In the genomic region with DNA sequence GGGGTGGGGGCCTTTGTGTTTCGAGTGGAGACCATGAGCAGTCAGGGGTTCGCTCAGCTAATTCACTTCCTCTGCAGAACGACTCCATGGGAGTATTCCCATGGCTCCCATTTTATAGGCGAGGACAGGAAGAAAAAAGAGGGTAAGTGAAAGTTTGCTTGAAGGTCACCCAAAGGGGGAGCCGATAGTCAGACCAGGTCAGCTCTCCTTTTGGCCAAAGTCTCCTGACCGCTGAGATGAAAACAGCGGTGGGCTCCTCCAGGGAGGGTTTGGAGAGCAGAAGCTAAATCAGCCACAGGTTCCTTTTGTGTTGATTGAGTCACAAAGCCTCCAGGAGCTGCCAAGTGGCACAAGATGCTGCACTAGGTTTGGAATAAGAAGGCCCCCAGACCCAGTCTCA, we compare ENCODE assay signal across 20 cellular contexts. TPM values are rescaled to one million over a fixed set of nuclear protein-coding genes. Genes with fewer than 3 reads are reported as not detected.
A peak's percentile ranks its signal among the peaks of the same experiment; 100 is the strongest.
DNase-seq lines count a peak whose midpoint lies in the region; ATAC-seq and TF ChIP-seq lines count a peak whose summit lies in the region.
"Had no signal": no experiment of that assay in that cellular context is flagged by ENCODE, and none has a peak within 500 bp of the region (broad histone marks: within the 10 kb centered on the region; RNA-seq: fewer than 3 reads in every experiment).

No MANE protein-coding gene starts in this region.

- DNase-seq in GM20000 (ENCODE audit: low spot score): peak; percentile 38
- DNase-seq in OCI-M1 (lab: John Stamatoyannopoulos, UW): peak; percentile 83
- DNase-seq in heart left ventricle: no peak
- no peak for DNase-seq in mucosa of descending colon
- no peak for DNase-seq in thyroid gland
- DNase-seq: C1 segment of cervical spinal cord; effector CD4-positive, alpha-beta T cell; EL; foreskin keratinocyte; GOT3; kidney glomerular epithelial cell; NCI-H1417; stimulated activated naive CD8-positive, alpha-beta T cell treated with anti-CD3 and anti-CD28 coated beads, Interleukin-15, amount 100 ng/mL, for 72 hours had no signal

- TF ChIP-seq CTCF in GM20000 (IDR thresholded peaks at IDR 0.05; ENCODE audit: extremely low read depth, missing control alignments) (no peak), heart left ventricle (IDR thresholded peaks at IDR 0.05) (no peak), mucosa of descending colon (IDR thresholded peaks at IDR 0.05) (no peak), thyroid gland (IDR thresholded peaks at IDR 0.05) (no peak)

- ATAC-seq in heart left ventricle (peak in 3 of 4 donors; percentile 7 to 32 (median 19)), mucosa of descending colon (peak; percentile 15), GM18498 (IDR thresholded peaks at IDR 0.05; ENCODE audit: unreplicated experiment) (no peak), HG02623 (IDR thresholded peaks at IDR 0.05; ENCODE audit: unreplicated experiment) (no peak)
- ATAC-seq: foreskin keratinocyte; stimulated activated naive CD8-positive, alpha-beta T cell treated with anti-CD3 and anti-CD28 coated beads, Interleukin-15, amount 100 ng/mL, for 72 hours had no signal

- TF ChIP-seq POLR2A in heart left ventricle (IDR thresholded peaks at IDR 0.05) (no peak), thyroid gland (IDR thresholded peaks at IDR 0.05) (no peak)

- H3K4me3 ChIP-seq in heart left ventricle (no peak overlapping the region), mucosa of descending colon (no peak overlapping the region), thyroid gland (replicated peaks in 1 of 3) (no peak overlapping the region)

- intact Hi-C loops in heart left ventricle (cut with DNase I): no loop called here
- intact Hi-C loops in mucosa of descending colon (cut with DNase I, micrococcal nuclease): no loop called here
- intact Hi-C loops in thyroid gland (cut with DNase I): loop anchor here (10.0 kb wide), 1 partner anchor 103 kb away; no protein-coding TSS in a partner anchor

- H3K4me1 ChIP-seq in heart left ventricle (peaks cover 0 to 31% (median 17%) of the 10 kb centered on the region in 12 donors), mucosa of descending colon (ENCODE audit: low read depth) (peaks cover 2% of the 10 kb centered on the region), thyroid gland (peaks cover 5 to 7% of the 10 kb centered on the region in 2 donors)
- H3K4me1 ChIP-seq: foreskin keratinocyte had no signal

- H3K9me3 ChIP-seq in heart left ventricle (peaks cover 0 to 33% (median 18%) of the 10 kb centered on the region in 12 donors), mucosa of descending colon (peaks cover 14% of the 10 kb centered on the region), thyroid gland (no peaks in the 10 kb centered on the region)
- H3K9me3 ChIP-seq: neutrophil had no signal

- H3K36me3 ChIP-seq in heart left ventricle (no peaks in the 10 kb centered on the region), mucosa of descending colon (ENCODE audit: low read depth) (no peaks in the 10 kb centered on the region), thyroid gland (no peaks in the 10 kb centered on the region)
- H3K36me3 ChIP-seq: neutrophil had no signal

- H3K27ac ChIP-seq in heart left ventricle (peak overlapping the region in 8 of 12 donors; percentile 13 to 74 (median 51)), thyroid gland (no peak overlapping the region)
- H3K27ac ChIP-seq: foreskin keratinocyte, neutrophil, RWPE1 had no signal

- WGBS in heart left ventricle, 4 donors: 21 to 31% (median 24%) methylated on average over 6 to 7 of the region's 7 CpGs
- 36 to 38% methylated on average over 7 of the region's 7 CpGs for WGBS in thyroid gland, 2 donors

- no peaks in the 10 kb centered on the region for H3K27me3 ChIP-seq in heart left ventricle
- no peaks in the 10 kb centered on the region for H3K27me3 ChIP-seq in thyroid gland
- H3K27me3 ChIP-seq: neutrophil had no signal

RNA-seq across cellular contexts. Expression of a gene that starts 34.1 kb away (rescaled TPM):
- total RNA-seq in heart left ventricle (not detected), mucosa of descending colon (not detected), thyroid gland (not detected)
- polyA plus RNA-seq in heart left ventricle: under 1 TPM in 1 of 2 donors, not detected in 1; 0.03 TPM
- total RNA-seq: foreskin keratinocyte; NCI-H460; skeletal muscle tissue; T-helper 2 cell treated with Interferon-gamma antibody and Interleukin-4, amounts not matched to agents 100 ng/mL and 5 ng/mL, for 36 hours had no signal
- polyA plus RNA-seq: foreskin keratinocyte had no signal

Comparison
In these comparisons a context has a peak if more than half of its experiments do, and no peak if none do; other contexts are left out.
1. DNase-seq: peak in GM20000 (single experiment) and OCI-M1 (single experiment); none in heart left ventricle (0 of 5), mucosa of descending colon (0 of 3) and thyroid gland (0 of 2).
2. ATAC-seq: peak in heart left ventricle (3 of 4) and mucosa of descending colon (single experiment); none in GM18498 (single experiment) and HG02623 (single experiment).
3. H3K27ac ChIP-seq: peak in heart left ventricle (8 of 12); none in thyroid gland (0 of 3).